ENCODE assay signal across 8 cellular contexts in the genomic region with DNA sequence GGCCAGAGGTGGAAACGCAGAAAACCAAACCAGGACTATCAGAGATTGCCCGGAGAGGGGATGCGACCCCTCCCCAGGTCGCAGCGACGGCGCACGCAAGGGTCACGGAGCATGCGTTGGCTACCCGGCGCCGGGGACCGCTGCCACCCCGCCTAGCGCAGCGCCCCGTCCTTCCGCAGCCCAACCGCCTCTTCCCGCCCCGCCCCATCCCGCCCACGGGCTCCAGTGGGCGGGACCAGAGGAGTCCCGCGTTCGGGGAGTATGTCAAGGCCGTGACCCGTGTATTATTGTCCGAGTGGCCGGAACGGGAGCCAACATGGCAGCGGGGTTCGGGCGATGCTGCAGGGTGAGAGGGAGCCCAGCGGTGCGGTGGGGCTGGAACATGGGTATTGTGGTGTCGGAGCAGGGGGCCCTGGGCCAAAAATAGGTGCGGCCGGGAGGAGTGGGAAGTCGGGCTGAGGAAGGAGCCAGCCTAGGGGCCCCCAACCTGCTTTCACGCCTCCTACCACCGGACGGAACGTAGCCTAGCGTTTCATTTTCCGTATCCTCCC. TPM values are rescaled to one million over a fixed set of nuclear protein-coding genes. Genes with fewer than 3 reads are reported as not detected.
A peak's percentile ranks its signal among the peaks of the same experiment; 100 is the strongest.
DNase-seq lines count a peak whose midpoint lies in the region; ATAC-seq and TF ChIP-seq lines count a peak whose summit lies in the region.

Gene ACADM, plus strand, starts transcription at position 238 of the 551 bp plus-strand sequence. Its CDS starts 79 bp downstream, at position 317.

- H3K4me3 ChIP-seq in ascending aorta (peak within 1 kb of the TSS; percentile 75 to 87), right cardiac atrium (ENCODE audit: low read length) (peak within 1 kb of the TSS; percentile 83), aorta (ENCODE audit: low read length in 2 of 2) (peak within 1 kb of the TSS; percentile 56 to 62)

- peak within 1 kb of the TSS; percentile 98 for H3K27ac Mint-ChIP-seq in T-helper 2 cell treated with Interferon-gamma antibody and Interleukin-4, amounts not matched to agents 5 μg/mL and 100 μg/mL, for 36 hours

- TF ChIP-seq CTCF in ascending aorta (IDR thresholded peaks at IDR 0.05), result no peak

- peaks cover 8% of the 10 kb centered on the region for H3K36me3 Mint-ChIP-seq in T-helper 2 cell treated with Interferon-gamma antibody and Interleukin-4, amounts not matched to agents 5 μg/mL and 100 μg/mL, for 36 hours (ENCODE audit: low read depth)

- peaks cover 3% of the 10 kb centered on the region for H3K27me3 Mint-ChIP-seq in T-helper 2 cell treated with Interferon-gamma antibody and Interleukin-4, amounts not matched to agents 5 μg/mL and 100 μg/mL, for 36 hours (ENCODE audit: low read depth)

- H3K9me3 ChIP-seq in ascending aorta (no peaks in the 10 kb centered on the region), right cardiac atrium (ENCODE audit: control insufficient read depth, low read length) (no peaks in the 10 kb centered on the region), aorta (ENCODE audit: control insufficient read depth, low read length) (no peaks in the 10 kb centered on the region)

- peak within 1 kb of the TSS; percentile 100 for H3K4me3 Mint-ChIP-seq in T-helper 2 cell treated with Interferon-gamma antibody and Interleukin-4, amounts not matched to agents 5 μg/mL and 100 μg/mL, for 36 hours

- under 1% methylated on average over 48 of the region's 48 CpGs for WGBS in right cardiac atrium
- WGBS in aorta, 2 donors, result 0 to 1% methylated on average over 47 to 48 of the region's 48 CpGs

- H3K4me1 Mint-ChIP-seq in T-helper 2 cell treated with Interferon-gamma antibody and Interleukin-4, amounts not matched to agents 5 μg/mL and 100 μg/mL, for 36 hours (ENCODE audit: low read depth), result peaks cover 34% of the 10 kb centered on the region

- H3K4me1 ChIP-seq in ascending aorta (peaks cover 0 to 4% of the 10 kb centered on the region in 2 donors), right cardiac atrium (ENCODE audit: control insufficient read depth, insufficient read depth, low read length) (no peaks in the 10 kb centered on the region), aorta (ENCODE audit: control insufficient read depth in 1 of 2, insufficient read depth in 2 of 2, low read length in 2 of 2) (peaks cover 0 to 2% of the 10 kb centered on the region in 2 donors)

- H3K27ac ChIP-seq in ascending aorta, result peak within 1 kb of the TSS; percentile 84 to 89
- H3K27ac ChIP-seq in right cardiac atrium (ENCODE audit: low read length), result peak within 1 kb of the TSS; percentile 93
- H3K27ac ChIP-seq in aorta (ENCODE audit: low read depth in 1 of 2, low read length in 2 of 2), result peak within 1 kb of the TSS; percentile 19 to 85

- no peaks in the 10 kb centered on the region for H3K9me3 Mint-ChIP-seq in T-helper 2 cell treated with Interferon-gamma antibody and Interleukin-4, amounts not matched to agents 5 μg/mL and 100 μg/mL, for 36 hours

- intact Hi-C loops in ascending aorta (cut with DNase I) (loop anchor here (1.0 to 10.0 kb wide), 2 partner anchors 62 to 350 kb away; partner anchors contain the start of genes RABGGTB and ST6GALNAC3), right cardiac atrium (cut with DNase I) (loop anchor here in 1 of 4 donors (5.0 kb wide), 1 partner anchor 63 kb away; the partner anchor contains the start of gene RABGGTB), aorta (cut with DNase I) (loop anchor here (1.0 to 5.0 kb wide), 2 partner anchors 62 to 63 kb away; partner anchors contain the start of gene RABGGTB (in 2 of the 2))

- H3K36me3 ChIP-seq in ascending aorta (no peaks in the 10 kb centered on the region), aorta (ENCODE audit: control insufficient read depth in 1 of 2, insufficient read depth in 2 of 2, low read length in 1 of 2) (no peaks in the 10 kb centered on the region)

- ATAC-seq in GM18499 (IDR thresholded peaks at IDR 0.05; ENCODE audit: insufficient read depth, unreplicated experiment), result peak; percentile 55
- ATAC-seq in HG02852 (IDR thresholded peaks at IDR 0.05; ENCODE audit: unreplicated experiment), result peak; percentile 88
- peak; percentile 100 for ATAC-seq in right cardiac atrium
- peak; percentile 98 for ATAC-seq in aorta (ENCODE audit: low FRiP score)

- DNase-seq in NCI-H146 treated with DMSO at 0.1 percent for 48 hours (lab: John Stamatoyannopoulos, UW; ENCODE audit: unreplicated experiment), result peak; percentile 82
- DNase-seq in T-helper 2 cell treated with Interferon-gamma antibody and Interleukin-4, amounts not matched to agents 5 μg/mL and 100 μg/mL, for 36 hours (ENCODE audit: low spot score), result peak; percentile 90
- DNase-seq in ascending aorta (ENCODE audit: low spot score in 2 of 2), result peak; percentile 56 to 92
- DNase-seq in right cardiac atrium, result peak; percentile 90 to 96 (median 96)
- DNase-seq in renal cortical epithelial cell (ENCODE audit: low read depth), result peak; percentile 55
- peak; percentile 91 to 96 for DNase-seq in aorta

- H3K27me3 ChIP-seq in ascending aorta (no peaks in the 10 kb centered on the region), right cardiac atrium (ENCODE audit: control insufficient read depth, insufficient read depth) (no peaks in the 10 kb centered on the region), aorta (ENCODE audit: control insufficient read depth in 1 of 2, insufficient read depth in 2 of 2, low read length in 1 of 2) (no peaks in the 10 kb centered on the region)

RNA-seq across cellular contexts. Expression of gene ACADM, which starts in this region (rescaled TPM):
- total RNA-seq in ascending aorta, result 9.8 TPM
- 100 to 1,000 TPM; 171 to 197 (median 184) TPM for total RNA-seq in right cardiac atrium
- polyA plus RNA-seq in right cardiac atrium, result 105 TPM
- total RNA-seq in renal cortical epithelial cell, result 29.5 and 70.1 TPM in 2 replicates
- 10 to 100 TPM; 39.8 to 41.1 TPM for total RNA-seq in aorta
- polyA plus RNA-seq in aorta, result 10 to 100 TPM; 37.8 to 71.9 TPM

Comparison
In these comparisons a context has a peak if more than half of its experiments do, and no peak if none do; other contexts are left out.
1. Peak in every context shown above with its lines: DNase-seq, ATAC-seq, H3K4me3 ChIP-seq and H3K27ac ChIP-seq.